ENCODE assay signal across 21 cellular contexts in the genomic region with DNA sequence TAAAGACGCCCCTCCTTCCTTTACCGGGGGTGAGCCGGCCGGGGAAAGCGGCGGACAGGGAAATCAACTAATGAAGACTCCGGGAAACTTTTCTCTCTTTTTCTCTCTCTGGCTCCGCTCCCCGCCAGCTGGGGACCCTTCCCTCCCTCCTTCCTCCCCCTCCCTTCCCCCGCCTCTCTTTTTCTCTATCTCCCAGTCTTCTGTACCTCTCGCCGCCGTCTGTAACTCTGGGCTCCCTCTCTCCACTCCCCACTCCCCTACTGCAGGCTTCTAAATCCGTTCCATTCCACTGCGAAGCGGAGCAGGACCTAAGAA. TPM values are rescaled to one million over a fixed set of nuclear protein-coding genes. Genes with fewer than 3 reads are reported as not detected.
DNase-seq lines count a peak whose midpoint lies in the region; ATAC-seq and TF ChIP-seq lines count a peak whose summit lies in the region.
"Had no signal": no experiment of that assay in that cellular context is flagged by ENCODE, and none has a peak within 500 bp of the region (broad histone marks: within the 10 kb centered on the region; RNA-seq: fewer than 3 reads in every experiment).

No MANE protein-coding gene starts in this region.

- H3K4me3 ChIP-seq in A673 (ENCODE audit: low read depth, low read length, poor library complexity, severe bottlenecking): peak overlapping the region; percentile 44
- H3K4me3 ChIP-seq in H7 (ENCODE audit: insufficient read depth, low read depth, low read length): peak overlapping the region; percentile 12; the same call in 1 of the 2 replicates
- H3K4me3 ChIP-seq in osteoblast (ENCODE audit: insufficient read depth, low read length): peak overlapping the region; percentile 64
- H3K4me3 ChIP-seq: BLaER1 treated with 17β-estradiol and CSF1 and Interleukin-3, amounts not matched to agents 10 nM and 100 nM had no signal

- DNase-seq in A673 (ENCODE audit: low spot score) (no peak), H7 (peak; percentile 82), osteoblast (ENCODE audit: insufficient read length, low spot score, missing footprints) (no peak), head of caudate nucleus (no peak), epidermal melanocyte (ENCODE audit: insufficient read length, low spot score) (no peak)
- DNase-seq in effector memory CD8-positive, alpha-beta T cell: no peak
- DNase-seq: activated CD4-positive, alpha-beta T cell treated with anti-CD3 and anti-CD28 coated beads, Interleukin-2, amount 50 U/mL, for 48 hours; activated gamma-delta T cell; caudate nucleus; heart left ventricle; NCI-H1105 treated with DMSO at 0.1 percent for 48 hours; NCI-H446; PC-3; stimulated activated CD4-positive, alpha-beta T cell treated with anti-CD3 and anti-CD28 coated beads, Interleukin-1b, Interleukin-23, amount 100 ng/mL, for 48 hours; T-helper 9 cell had no signal

- peaks cover 22% of the 10 kb centered on the region for H3K36me3 Mint-ChIP-seq in effector memory CD8-positive, alpha-beta T cell (ENCODE audit: insufficient read depth)

- H3K9me3 ChIP-seq in A673 (ENCODE audit: low read depth, low read length, poor library complexity, severe bottlenecking): no peaks in the 10 kb centered on the region
- H3K9me3 ChIP-seq in osteoblast (ENCODE audit: low read depth, low read length): no peaks in the 10 kb centered on the region
- H3K9me3 ChIP-seq: heart left ventricle had no signal

- H3K79me2 ChIP-seq in osteoblast (ENCODE audit: insufficient read depth, low read length): no peaks in the 10 kb centered on the region
- H3K79me2 ChIP-seq: parathyroid adenoma had no signal

- peak overlapping the region; percentile 71 for H3K4me2 ChIP-seq in osteoblast (ENCODE audit: insufficient read depth, low read length)
- H3K4me2 ChIP-seq: BLaER1 treated with 17β-estradiol and CSF1 and Interleukin-3, amounts not matched to agents 10 nM and 100 nM had no signal

- H3K27ac Mint-ChIP-seq in effector memory CD8-positive, alpha-beta T cell: no peak overlapping the region

- H3K4me3 Mint-ChIP-seq in effector memory CD8-positive, alpha-beta T cell: peak overlapping the region; percentile 2 to 46

- no peak for ATAC-seq in effector memory CD8-positive, alpha-beta T cell (replicated peaks)
- ATAC-seq in HG03135 (IDR thresholded peaks at IDR 0.05; ENCODE audit: unreplicated experiment) (no peak), HG03432 (IDR thresholded peaks at IDR 0.05; ENCODE audit: unreplicated experiment) (no peak)
- ATAC-seq: heart left ventricle, PC-3 had no signal

- H3K36me3 ChIP-seq in A673 (ENCODE audit: insufficient read depth, low read length, poor library complexity, severe bottlenecking): no peaks in the 10 kb centered on the region
- H3K36me3 ChIP-seq in H7 (replicated peaks; ENCODE audit: control insufficient read depth, insufficient read depth, low read length): no peaks in the 10 kb centered on the region
- no peaks in the 10 kb centered on the region for H3K36me3 ChIP-seq in osteoblast (ENCODE audit: insufficient read depth, low read length)
- H3K36me3 ChIP-seq: BLaER1 treated with 17β-estradiol and CSF1 and Interleukin-3, amounts not matched to agents 10 nM and 100 nM; heart left ventricle had no signal

- POLR2A ChIA-PET in A673 (lab: Charles Lee; ENCODE audit: low non-redundant PET): interaction anchor here (0.5 kb wide), 1 partner anchor 258 kb away, joined by 8 read pairs; no protein-coding TSS in a partner anchor

- H3K4me1 Mint-ChIP-seq in effector memory CD8-positive, alpha-beta T cell (ENCODE audit: low read depth in 2 of 2): peaks cover 23 to 26% of the 10 kb centered on the region in 2 donors

- H2AFZ ChIP-seq in osteoblast (ENCODE audit: low read length): peak overlapping the region; percentile 70
- H2AFZ ChIP-seq: parathyroid adenoma had no signal

- H4K20me1 ChIP-seq in osteoblast (ENCODE audit: insufficient read depth, low read length): no peaks in the 10 kb centered on the region

- intact Hi-C loops in A673 (cut with micrococcal nuclease; ENCODE audit: unreplicated experiment) (no loop called here), head of caudate nucleus (cut with DNase I) (no loop called here)

- TF ChIP-seq CTCF in A673 (conservative IDR thresholded peaks at IDR 0.05; ENCODE audit: low read depth, low read length): no peak
- no peak for TF ChIP-seq CTCF in osteoblast (IDR thresholded peaks at IDR 0.05; ENCODE audit: extremely low read depth, low read depth, low read length)

- peaks cover 24% of the 10 kb centered on the region for H3K4me1 ChIP-seq in A673 (ENCODE audit: insufficient read depth, low read length, poor library complexity, severe bottlenecking)
- H3K4me1 ChIP-seq in osteoblast (ENCODE audit: insufficient read depth, low read length): no peaks in the 10 kb centered on the region
- H3K4me1 ChIP-seq: parathyroid adenoma had no signal

- H3K27me3 ChIP-seq in A673 (replicated peaks; ENCODE audit: insufficient read depth, low read depth, low read length, poor library complexity) (no peaks in the 10 kb centered on the region), H7 (ENCODE audit: control insufficient read depth, insufficient read depth, low read length) (peaks cover 100% of the 10 kb centered on the region), osteoblast (ENCODE audit: insufficient read depth, low read length) (peaks cover 57% of the 10 kb centered on the region)

- CTCF ChIA-PET in A673 (lab: Charles Lee): no interaction called here

- H3K27me3 Mint-ChIP-seq in effector memory CD8-positive, alpha-beta T cell: peaks cover 86 to 98% of the 10 kb centered on the region in 2 donors

- no peaks in the 10 kb centered on the region for H3K9me3 Mint-ChIP-seq in effector memory CD8-positive, alpha-beta T cell

- peak overlapping the region; percentile 40 for H3K27ac ChIP-seq in A673 (ENCODE audit: low read depth, low read length, poor library complexity, severe bottlenecking)
- H3K27ac ChIP-seq in osteoblast (ENCODE audit: low read depth, low read length): no peak overlapping the region
- H3K27ac ChIP-seq: BLaER1 treated with 17β-estradiol and CSF1 and Interleukin-3, amounts not matched to agents 10 nM and 100 nM; heart left ventricle; parathyroid adenoma had no signal

- BruUV-seq in A673 (replicated peaks; lab: Mats Ljungman, UMichigan): no TSS peak

RNA-seq across cellular contexts. Expression of gene HOXC11, which starts 6.9 kb away (rescaled TPM):
- total RNA-seq in A673 (2021) (5.7 and 7.0 TPM in 2 replicates), osteoblast (1.1 and 1.5 TPM in 2 replicates)
- total RNA-seq in H7 (2014; rRNA removed; shearing (Covaris generic)): not detected in 2 replicates
- total RNA-seq: heart left ventricle, liver had no signal

RNA-seq across cellular contexts. Expression of gene HOTAIR, which starts 8.7 kb away (rescaled TPM):
- total RNA-seq in A673 (2021) (5.4 and 5.5 TPM in 2 replicates), osteoblast (0.72 and 1.2 TPM in 2 replicates)
- total RNA-seq in H7 (2014; rRNA removed; shearing (Covaris generic)): not detected in 2 replicates
- total RNA-seq: heart left ventricle, liver had no signal

RNA-seq across cellular contexts. Expression of gene HOXC12, which starts 11.3 kb away (rescaled TPM):
- total RNA-seq in A673 (2021) (4.6 and 6.1 TPM in 2 replicates), osteoblast (under 0.01 TPM in 1 of 2 replicates, not detected in the other)
- total RNA-seq in H7 (2014; rRNA removed; shearing (Covaris generic)): not detected in 2 replicates
- total RNA-seq: G401, heart left ventricle, liver had no signal

RNA-seq across cellular contexts. Expression of gene HOXC10, which starts 18.9 kb away (rescaled TPM):
- 27.8 and 30.4 TPM in 2 replicates for total RNA-seq in A673 (2021)
- total RNA-seq in H7 (2014; rRNA removed; shearing (Covaris generic)): not detected in 2 replicates
- total RNA-seq in osteoblast: 9.7 and 11.2 TPM in 2 replicates
- total RNA-seq: heart left ventricle, liver had no signal

RNA-seq across cellular contexts. Expression of gene HOXC13, which starts 27.4 kb away (rescaled TPM):
- total RNA-seq in A673 (2021) (10.1 and 10.7 TPM in 2 replicates), osteoblast (under 0.01 TPM in 1 of 2 replicates, not detected in the other)
- not detected in 2 replicates for total RNA-seq in H7 (2014; rRNA removed; shearing (Covaris generic))
- total RNA-seq: heart left ventricle, liver had no signal

Comparison
In these comparisons a context has a peak if more than half of its experiments do, and no peak if none do; other contexts are left out.
1. H3K4me3 ChIP-seq: peak in every context shown above with its lines; median percentile 64 in osteoblast; 44 in A673; 12 in H7.